In genomic region chr2:100878000-100878786, GRCh38 we compare ENCODE assay signal across 13 cellular contexts. TPM values are rescaled to one million over a fixed set of nuclear protein-coding genes. Genes with fewer than 3 reads are reported as not detected.
A peak's percentile ranks its signal among the peaks of the same experiment; 100 is the strongest.
DNase-seq lines count a peak whose midpoint lies in the region; ATAC-seq and TF ChIP-seq lines count a peak whose summit lies in the region.
"Had no signal": no experiment of that assay in that cellular context is flagged by ENCODE, and none has a peak within 500 bp of the region (broad histone marks: within the 10 kb centered on the region; RNA-seq: fewer than 3 reads in every experiment).

No MANE protein-coding gene starts in this region.

- no peak for TF ChIP-seq EP300 in stomach (IDR thresholded peaks at IDR 0.05)

- H3K27ac ChIP-seq in KOPT-K1 (ENCODE audit: low read depth, low read length, poor library complexity, severe bottlenecking) (peak overlapping the region; percentile 94), stomach (peak overlapping the region; percentile 60 to 80 (median 69)), SJCRH30 (no peak overlapping the region)
- H3K27ac ChIP-seq: BLaER1 treated with 17β-estradiol and CSF1 and Interleukin-3, amounts not matched to agents 10 nM and 100 nM had no signal

- intact Hi-C loops in stomach (cut with DNase I; ENCODE audit: low total_unique reads), result no loop called here

- WGBS in stomach, 5 donors, result 25 to 49% (median 26%) methylated on average over 15 of the region's 15 CpGs

- H3K36me3 ChIP-seq in KOPT-K1 (ENCODE audit: insufficient read depth, low read length) (no peaks in the 10 kb centered on the region), stomach (no peaks in the 10 kb centered on the region), SJCRH30 (no peaks in the 10 kb centered on the region)
- H3K36me3 ChIP-seq: BLaER1 treated with 17β-estradiol and CSF1 and Interleukin-3, amounts not matched to agents 10 nM and 100 nM had no signal

- no peaks in the 10 kb centered on the region for H3K27me3 ChIP-seq in stomach
- H3K27me3 ChIP-seq in SJCRH30, result peaks cover 4% of the 10 kb centered on the region
- H3K27me3 ChIP-seq: BLaER1 treated with 17β-estradiol and CSF1 and Interleukin-3, amounts not matched to agents 10 nM and 100 nM had no signal

- peaks cover 30 to 73% (median 51%) of the 10 kb centered on the region in 4 donors for H3K4me1 ChIP-seq in stomach
- no peaks in the 10 kb centered on the region for H3K4me1 ChIP-seq in SJCRH30

- no peak for TF ChIP-seq POLR2A in stomach (IDR thresholded peaks at IDR 0.05)

- H3K27me3 Mint-ChIP-seq in chondrocyte (ENCODE audit: low read depth), result no peaks in the 10 kb centered on the region

- peaks cover 54% of the 10 kb centered on the region for H3K4me1 Mint-ChIP-seq in chondrocyte (ENCODE audit: low read depth)

- H3K4me3 ChIP-seq in stomach, result no peak overlapping the region
- H3K4me3 ChIP-seq in SJCRH30, result no peak overlapping the region
- H3K4me3 ChIP-seq: BLaER1 treated with 17β-estradiol and CSF1 and Interleukin-3, amounts not matched to agents 10 nM and 100 nM had no signal

- H3K9me3 ChIP-seq in KOPT-K1 (ENCODE audit: insufficient read depth, low read length, poor library complexity, severe bottlenecking) (no peaks in the 10 kb centered on the region), stomach (no peaks in the 10 kb centered on the region), SJCRH30 (replicated peaks) (no peaks in the 10 kb centered on the region)

- peak overlapping the region; percentile 77 for H3K27ac Mint-ChIP-seq in chondrocyte (ENCODE audit: unreplicated experiment)
- H3K27ac Mint-ChIP-seq: activated naive CD4-positive, alpha-beta T cell treated with anti-CD3 and anti-CD28 coated beads for 36 hours had no signal

- DNase-seq in chondrocyte (ENCODE audit: low spot score), result no peak
- DNase-seq in left lobe of liver (ENCODE audit: low spot score), result peak; percentile 54
- peak; percentile 27 for DNase-seq in stomach
- no peak for DNase-seq in SJCRH30
- no peak for DNase-seq in NCI-H1930 (lab: John Stamatoyannopoulos, UW)
- DNase-seq: activated naive CD4-positive, alpha-beta T cell treated with anti-CD3 and anti-CD28 coated beads for 36 hours; DMS53; MM.1S had no signal

- peak; percentile 68 for ATAC-seq in left lobe of liver
- ATAC-seq in GM18511 (IDR thresholded peaks at IDR 0.05; ENCODE audit: unreplicated experiment), result no peak
- ATAC-seq in HG03457 (IDR thresholded peaks at IDR 0.05; ENCODE audit: unreplicated experiment), result no peak

- no peak for TF ChIP-seq CTCF in chondrocyte (IDR thresholded peaks at IDR 0.05)
- TF ChIP-seq CTCF in stomach (IDR thresholded peaks at IDR 0.05), result no peak

- no peak overlapping the region for H3K4me3 Mint-ChIP-seq in chondrocyte (ENCODE audit: unreplicated experiment)
- H3K4me3 Mint-ChIP-seq: activated naive CD4-positive, alpha-beta T cell treated with anti-CD3 and anti-CD28 coated beads for 36 hours; neural crest cell had no signal

- no peaks in the 10 kb centered on the region for H3K36me3 Mint-ChIP-seq in chondrocyte (ENCODE audit: low read depth)

- no peaks in the 10 kb centered on the region for H3K9me3 Mint-ChIP-seq in chondrocyte (ENCODE audit: low read depth)
- H3K9me3 Mint-ChIP-seq: activated naive CD4-positive, alpha-beta T cell treated with anti-CD3 and anti-CD28 coated beads for 36 hours; neural crest cell had no signal

RNA-seq across cellular contexts. Expression of gene NPAS2, which starts 58.3 kb away (rescaled TPM):
- total RNA-seq in chondrocyte, result 21.7 to 25.6 TPM (median 24.0 TPM) in 3 replicates
- total RNA-seq in left lobe of liver, result 23.9 TPM
- total RNA-seq in stomach, result 100 to 1,000 TPM in 1 of 5 donors, 10 to 100 TPM in 4; 18.0 to 148 (median 33.9) TPM
- 10 to 100 TPM; 13.1 to 32.2 (median 23.7) TPM for polyA plus RNA-seq in stomach
- 0.02 and 0.03 TPM in 2 replicates for total RNA-seq in SJCRH30 (2014; rRNA removed; shearing (Covaris generic))

Comparison
In these comparisons a context has a peak if more than half of its experiments do, and no peak if none do; other contexts are left out.
1. DNase-seq: peak in left lobe of liver (single experiment) and stomach (single experiment); none in chondrocyte (single experiment), SJCRH30 (0 of 2) and NCI-H1930 (0 of 2).
2. RNA of gene NPAS2, which starts 58.3 kb away (total RNA-seq): 18.0 to 148 TPM in stomach, 21.7 to 25.6 TPM in chondrocyte and 23.9 TPM in left lobe of liver (single experiment); 0.02 to 0.03 TPM in SJCRH30; every median in the first group is over 10 times any median in the second.